In the genomic region with DNA sequence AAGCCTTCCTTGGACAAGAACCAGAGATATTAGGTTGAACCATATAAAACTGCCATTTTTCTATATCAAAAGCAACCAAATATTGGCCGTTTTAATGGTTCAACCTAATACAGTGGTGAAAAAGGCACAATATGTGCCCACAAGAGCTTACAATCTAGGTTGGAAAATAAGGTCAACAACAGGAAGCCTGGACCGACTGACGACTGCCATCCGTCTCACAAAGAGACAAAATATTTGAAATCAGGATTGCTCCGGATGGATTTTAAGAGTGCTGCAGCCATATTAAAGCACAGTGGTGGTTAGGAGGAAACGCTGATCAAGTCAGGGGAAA, we compare ENCODE assay signal across 11 cellular contexts. TPM values are rescaled to one million over a fixed set of nuclear protein-coding genes. Genes with fewer than 3 reads are reported as not detected.
DNase-seq lines count a peak whose midpoint lies in the region; ATAC-seq lines count a peak whose summit lies in the region.
"Had no signal": no experiment of that assay in that cellular context is flagged by ENCODE, and none has a peak within 500 bp of the region (broad histone marks: within the 10 kb centered on the region; RNA-seq: fewer than 3 reads in every experiment).

No MANE protein-coding gene starts in this region.

- H3K36me3 Mint-ChIP-seq in activated naive CD4-positive, alpha-beta T cell treated with anti-CD3 and anti-CD28 coated beads, Interleukin-2, amount 50 U/mL, for 24 hours, result no peaks in the 10 kb centered on the region
- no peaks in the 10 kb centered on the region for H3K36me3 Mint-ChIP-seq in activated T-helper 17 cell treated with anti-CD3 and anti-CD28 coated beads, Interleukin-2, amount 50 U/mL, for 72 hours (ENCODE audit: low read depth)

- DNase-seq in activated naive CD4-positive, alpha-beta T cell treated with Interleukin-2 at 50 U/mL for 16 hours, result no peak
- no peak for DNase-seq in stimulated activated naive CD8-positive, alpha-beta T cell treated with anti-CD3 and anti-CD28 coated beads, Interleukin-15, amount 100 ng/mL, for 72 hours
- DNase-seq in SK-N-DZ (ENCODE audit: low spot score), result no peak
- no peak for DNase-seq in NOMO-1 treated with dmso at 0.1 percent for 144 hours (lab: John Stamatoyannopoulos, UW; ENCODE audit: unreplicated experiment)

- H3K4me1 Mint-ChIP-seq in activated naive CD4-positive, alpha-beta T cell treated with anti-CD3 and anti-CD28 coated beads, Interleukin-2, amount 50 U/mL, for 24 hours, result peaks cover 28% of the 10 kb centered on the region
- peaks cover 15% of the 10 kb centered on the region for H3K4me1 Mint-ChIP-seq in activated T-helper 17 cell treated with anti-CD3 and anti-CD28 coated beads, Interleukin-2, amount 50 U/mL, for 72 hours
- H3K4me1 Mint-ChIP-seq in stimulated activated naive CD8-positive, alpha-beta T cell treated with anti-CD3 and anti-CD28 coated beads, Interleukin-15, amount 100 ng/mL, for 72 hours, result peaks cover 23% of the 10 kb centered on the region

- peak overlapping the region; percentile 11 for H3K27ac Mint-ChIP-seq in activated naive CD4-positive, alpha-beta T cell treated with anti-CD3 and anti-CD28 coated beads, Interleukin-2, amount 50 U/mL, for 24 hours
- peak overlapping the region; percentile 1 for H3K27ac Mint-ChIP-seq in activated T-helper 17 cell treated with anti-CD3 and anti-CD28 coated beads, Interleukin-2, amount 50 U/mL, for 72 hours
- H3K27ac Mint-ChIP-seq in stimulated activated naive CD8-positive, alpha-beta T cell treated with anti-CD3 and anti-CD28 coated beads, Interleukin-15, amount 100 ng/mL, for 72 hours, result no peak overlapping the region

- H3K27me3 Mint-ChIP-seq in activated naive CD4-positive, alpha-beta T cell treated with anti-CD3 and anti-CD28 coated beads, Interleukin-2, amount 50 U/mL, for 24 hours, result peaks cover 12% of the 10 kb centered on the region
- H3K27me3 Mint-ChIP-seq in activated T-helper 17 cell treated with anti-CD3 and anti-CD28 coated beads, Interleukin-2, amount 50 U/mL, for 72 hours, result peaks cover 22% of the 10 kb centered on the region
- peaks cover 58% of the 10 kb centered on the region for H3K27me3 Mint-ChIP-seq in stimulated activated naive CD8-positive, alpha-beta T cell treated with anti-CD3 and anti-CD28 coated beads, Interleukin-15, amount 100 ng/mL, for 72 hours

- ATAC-seq in activated T-helper 17 cell treated with anti-CD3 and anti-CD28 coated beads, Interleukin-2, amount 50 U/mL, for 72 hours (replicated peaks), result no peak
- no peak for ATAC-seq in stimulated activated naive CD8-positive, alpha-beta T cell treated with anti-CD3 and anti-CD28 coated beads, Interleukin-15, amount 100 ng/mL, for 72 hours

- peak overlapping the region; percentile 9 for H3K4me3 Mint-ChIP-seq in activated naive CD4-positive, alpha-beta T cell treated with anti-CD3 and anti-CD28 coated beads, Interleukin-2, amount 50 U/mL, for 24 hours
- H3K4me3 Mint-ChIP-seq in activated T-helper 17 cell treated with anti-CD3 and anti-CD28 coated beads, Interleukin-2, amount 50 U/mL, for 72 hours, result peak overlapping the region; percentile 63
- peak overlapping the region; percentile 30 to 34 for H3K4me3 Mint-ChIP-seq in stimulated activated naive CD8-positive, alpha-beta T cell treated with anti-CD3 and anti-CD28 coated beads, Interleukin-15, amount 100 ng/mL, for 72 hours

- H3K9me3 Mint-ChIP-seq in activated naive CD4-positive, alpha-beta T cell treated with anti-CD3 and anti-CD28 coated beads, Interleukin-2, amount 50 U/mL, for 24 hours, result no peaks in the 10 kb centered on the region
- H3K9me3 Mint-ChIP-seq in activated T-helper 17 cell treated with anti-CD3 and anti-CD28 coated beads, Interleukin-2, amount 50 U/mL, for 72 hours, result no peaks in the 10 kb centered on the region
- no peaks in the 10 kb centered on the region for H3K9me3 Mint-ChIP-seq in stimulated activated naive CD8-positive, alpha-beta T cell treated with anti-CD3 and anti-CD28 coated beads, Interleukin-15, amount 100 ng/mL, for 72 hours

RNA-seq across cellular contexts. Expression of gene AHSG, which starts 1.4 kb away (rescaled TPM):
- not detected for total RNA-seq in activated T-helper 17 cell treated with anti-CD3 and anti-CD28 coated beads, Interleukin-2, amount 50 U/mL, for 72 hours
- not detected in 2 replicates for polyA plus RNA-seq in SK-N-DZ (2014; cell fraction: cytosol; rRNA removed)
- polyA plus RNA-seq in SK-N-DZ (2014; cell fraction: nucleus; rRNA removed), result not detected in 2 replicates
- total RNA-seq: breast epithelium, psoas muscle, Right ventricle myocardium inferior had no signal
- polyA plus RNA-seq: psoas muscle had no signal

RNA-seq across cellular contexts. Expression of gene FETUB, which starts 26.0 kb away (rescaled TPM):
- total RNA-seq in activated T-helper 17 cell treated with anti-CD3 and anti-CD28 coated beads, Interleukin-2, amount 50 U/mL, for 72 hours, result not detected
- polyA plus RNA-seq in SK-N-DZ (2014; cell fraction: cytosol; rRNA removed), result not detected in 2 replicates
- polyA plus RNA-seq in SK-N-DZ (2014; cell fraction: nucleus; rRNA removed), result not detected in 2 replicates
- total RNA-seq: breast epithelium, left cardiac atrium, psoas muscle, Right ventricle myocardium inferior had no signal
- polyA plus RNA-seq: psoas muscle had no signal

RNA-seq across cellular contexts. Expression of gene DNAJB11, which starts 43.7 kb away (rescaled TPM):
- total RNA-seq in activated T-helper 17 cell treated with anti-CD3 and anti-CD28 coated beads, Interleukin-2, amount 50 U/mL, for 72 hours, result 10 to 100 TPM; 22.4 to 46.7 TPM
- polyA plus RNA-seq in SK-N-DZ (2014; cell fraction: cytosol; rRNA removed), result 57.5 and 63.4 TPM in 2 replicates
- 66.3 and 68.3 TPM in 2 replicates for polyA plus RNA-seq in SK-N-DZ (2014; cell fraction: nucleus; rRNA removed)

RNA-seq across cellular contexts. Expression of gene TBCCD1, which starts 47.1 kb away (rescaled TPM):
- total RNA-seq in activated T-helper 17 cell treated with anti-CD3 and anti-CD28 coated beads, Interleukin-2, amount 50 U/mL, for 72 hours, result 1 to 10 TPM; 7.8 to 9.7 TPM
- 21.4 and 22.3 TPM in 2 replicates for polyA plus RNA-seq in SK-N-DZ (2014; cell fraction: cytosol; rRNA removed)
- polyA plus RNA-seq in SK-N-DZ (2014; cell fraction: nucleus; rRNA removed), result 13.0 and 19.8 TPM in 2 replicates

RNA-seq across cellular contexts. Expression of gene HRG, which starts 51.6 kb away (rescaled TPM):
- not detected for total RNA-seq in activated T-helper 17 cell treated with anti-CD3 and anti-CD28 coated beads, Interleukin-2, amount 50 U/mL, for 72 hours
- not detected in 2 replicates for polyA plus RNA-seq in SK-N-DZ (2014; cell fraction: cytosol; rRNA removed)
- not detected in 2 replicates for polyA plus RNA-seq in SK-N-DZ (2014; cell fraction: nucleus; rRNA removed)
- total RNA-seq: breast epithelium, psoas muscle, Right ventricle myocardium inferior, testis had no signal
- polyA plus RNA-seq: psoas muscle had no signal

Comparison
In these comparisons a context has a peak if more than half of its experiments do, and no peak if none do; other contexts are left out.
1. H3K27ac Mint-ChIP-seq: peak in activated naive CD4-positive, alpha-beta T cell treated with anti-CD3 and anti-CD28 coated beads, Interleukin-2, amount 50 U/mL, for 24 hours (single experiment) and activated T-helper 17 cell treated with anti-CD3 and anti-CD28 coated beads, Interleukin-2, amount 50 U/mL, for 72 hours (single experiment); none in stimulated activated naive CD8-positive, alpha-beta T cell treated with anti-CD3 and anti-CD28 coated beads, Interleukin-15, amount 100 ng/mL, for 72 hours (0 of 2).
2. H3K4me3 Mint-ChIP-seq: peak in every context shown above with its lines; median percentile 63 in activated T-helper 17 cell treated with anti-CD3 and anti-CD28 coated beads, Interleukin-2, amount 50 U/mL, for 72 hours; 32 in stimulated activated naive CD8-positive, alpha-beta T cell treated with anti-CD3 and anti-CD28 coated beads, Interleukin-15, amount 100 ng/mL, for 72 hours; 9 in activated naive CD4-positive, alpha-beta T cell treated with anti-CD3 and anti-CD28 coated beads, Interleukin-2, amount 50 U/mL, for 24 hours.